In the genomic region with DNA sequence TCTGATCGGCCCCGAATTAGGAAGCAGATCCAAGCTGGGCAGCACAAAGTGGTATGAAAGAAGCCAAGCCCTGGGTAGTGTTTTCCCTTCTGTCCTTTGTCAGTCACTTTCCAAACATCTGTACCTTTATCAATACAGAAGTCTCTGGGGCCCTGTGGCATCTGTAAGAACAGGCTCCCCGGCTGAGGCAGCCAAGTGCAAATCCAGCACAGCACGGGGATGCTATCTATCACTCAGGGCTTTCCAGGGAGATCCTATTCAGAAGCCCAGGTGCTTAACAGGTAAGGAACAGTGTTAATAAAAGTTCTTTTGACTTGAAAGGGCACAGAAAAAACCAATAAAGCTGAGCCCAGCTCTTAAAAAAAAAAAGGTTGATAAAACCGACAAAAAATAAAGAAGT, we compare ENCODE assay signal across 15 cellular contexts.
DNase-seq lines count a peak whose midpoint lies in the region; ATAC-seq and TF ChIP-seq lines count a peak whose summit lies in the region.
"Had no signal": no experiment of that assay in that cellular context is flagged by ENCODE, and none has a peak within 500 bp of the region (broad histone marks: within the 10 kb centered on the region; RNA-seq: fewer than 3 reads in every experiment).

No MANE protein-coding gene starts in this region.

- H3K36me3 ChIP-seq in OCI-LY3 (replicated peaks; ENCODE audit: low read depth, low read length), result no peaks in the 10 kb centered on the region

- no peak overlapping the region for H2AK5ac ChIP-seq in H9 (ENCODE audit: insufficient read length, low read length)

- no peaks in the 10 kb centered on the region for H3K23me2 ChIP-seq in H9 (ENCODE audit: insufficient read length, low read depth, low read length, poor library complexity, severe bottlenecking)

- no peak overlapping the region for H2BK20ac ChIP-seq in H9 (ENCODE audit: low read depth, low read length, poor library complexity, severe bottlenecking)

- ATAC-seq in activated naive CD8-positive, alpha-beta T cell treated with anti-CD3 and anti-CD28 coated beads, Interleukin-2, amount 50 U/mL, for 24 hours, result no peak
- ATAC-seq in HG03097 (IDR thresholded peaks at IDR 0.05; ENCODE audit: low FRiP score, unreplicated experiment), result no peak

- H4K20me1 ChIP-seq in H9 (ENCODE audit: control insufficient read depth, insufficient read depth, insufficient read length) (no peaks in the 10 kb centered on the region), OCI-LY3 (ENCODE audit: insufficient read depth, low read length) (no peaks in the 10 kb centered on the region)

- peak overlapping the region; percentile 27 to 90 (median 61); a peak in 4 of 7 replicates for H3K27ac Mint-ChIP-seq in H9
- H3K27ac Mint-ChIP-seq in brain, result peak overlapping the region in 3 of 5 experiments; percentile 33 to 65 (median 51)
- no peak overlapping the region for H3K27ac Mint-ChIP-seq in activated naive CD8-positive, alpha-beta T cell treated with anti-CD3 and anti-CD28 coated beads, Interleukin-2, amount 50 U/mL, for 24 hours

- H3K27me3 ChIP-seq in H9 (ENCODE audit: insufficient read depth, low read length) (no peaks in the 10 kb centered on the region), OCI-LY3 (ENCODE audit: low read depth, low read length) (no peaks in the 10 kb centered on the region)

- H3K56ac ChIP-seq in H9 (ENCODE audit: insufficient read length, low read depth, low read length), result no peak overlapping the region

- H3K4me1 Mint-ChIP-seq in H9, result peaks cover 41 to 46% of the 10 kb centered on the region in 2 experiments
- peaks cover 29% of the 10 kb centered on the region for H3K4me1 Mint-ChIP-seq in brain
- H3K4me1 Mint-ChIP-seq in activated naive CD8-positive, alpha-beta T cell treated with anti-CD3 and anti-CD28 coated beads, Interleukin-2, amount 50 U/mL, for 24 hours, result peaks cover 48% of the 10 kb centered on the region

- H2AFZ ChIP-seq in H9 (ENCODE audit: low read length) (no peak overlapping the region), OCI-LY3 (ENCODE audit: low read depth, low read length) (no peak overlapping the region)

- no peak overlapping the region; a peak in 1 of 5 replicates for H3K4me3 Mint-ChIP-seq in H9
- H3K4me3 Mint-ChIP-seq in brain, result peak overlapping the region in 2 of 5 experiments; percentile 2 to 46
- no peak overlapping the region for H3K4me3 Mint-ChIP-seq in activated naive CD8-positive, alpha-beta T cell treated with anti-CD3 and anti-CD28 coated beads, Interleukin-2, amount 50 U/mL, for 24 hours
- H3K4me3 Mint-ChIP-seq: CD4-positive, alpha-beta memory T cell had no signal

- no peak overlapping the region for H2BK5ac ChIP-seq in H9 (ENCODE audit: insufficient read length, low read length)

- H3K4me1 ChIP-seq in H9 (ENCODE audit: insufficient read depth, low read length) (no peaks in the 10 kb centered on the region; the same call in 1 of the 2 replicates), OCI-LY3 (ENCODE audit: low read length) (peaks cover 99% of the 10 kb centered on the region)

- no peaks in the 10 kb centered on the region for H3K79me1 ChIP-seq in H9 (ENCODE audit: insufficient read depth, low read depth, low read length, poor library complexity, severe bottlenecking)

- H3K4ac ChIP-seq in H9 (ENCODE audit: low read depth, low read length), result no peak overlapping the region

- peaks cover 0 to 8% (median 3%) of the 10 kb centered on the region in 3 experiments; a peak in 2 of 7 replicates for H3K36me3 Mint-ChIP-seq in H9 (ENCODE audit: insufficient read depth in 1 of 3, low read depth in 3 of 3)
- H3K36me3 Mint-ChIP-seq in brain, result no peaks in the 10 kb centered on the region
- no peaks in the 10 kb centered on the region for H3K36me3 Mint-ChIP-seq in activated naive CD8-positive, alpha-beta T cell treated with anti-CD3 and anti-CD28 coated beads, Interleukin-2, amount 50 U/mL, for 24 hours (ENCODE audit: low read depth)
- H3K36me3 Mint-ChIP-seq: CD4-positive, alpha-beta memory T cell had no signal

- no peak overlapping the region for H2BK12ac ChIP-seq in H9 (ENCODE audit: insufficient read length, low read depth, low read length)

- H4K5ac ChIP-seq in H9 (ENCODE audit: insufficient read length, low read depth, low read length), result no peak overlapping the region

- H2BK15ac ChIP-seq in H9 (ENCODE audit: low read depth, low read length), result no peak overlapping the region

- H3K4me2 ChIP-seq in H9 (ENCODE audit: insufficient read depth, insufficient read length, low read length) (no peak overlapping the region), OCI-LY3 (ENCODE audit: low read length) (no peak overlapping the region)

- H4K91ac ChIP-seq in H9 (ENCODE audit: insufficient read length, low read depth, low read length), result no peak overlapping the region

- H2BK120ac ChIP-seq in H9 (ENCODE audit: low read depth, low read length, poor library complexity, severe bottlenecking), result no peak overlapping the region

- TF ChIP-seq CTCF in H9 (conservative IDR thresholded peaks at IDR 0.05), result no peak
- TF ChIP-seq CTCF in OCI-LY3 (IDR thresholded peaks at IDR 0.05; ENCODE audit: low read depth, low read length), result no peak
- TF ChIP-seq CTCF in brain (conservative IDR thresholded peaks at IDR 0.05), result no peak

- no peak overlapping the region for H3T11ph ChIP-seq in H9 (ENCODE audit: low read length)

- H3K18ac ChIP-seq in H9 (ENCODE audit: insufficient read length, low read depth, low read length), result no peak overlapping the region

- no peak overlapping the region for H3K23ac ChIP-seq in H9 (ENCODE audit: insufficient read length, low read depth, low read length)

- DNase-seq in H9, result no peak
- DNase-seq in NCI-H1436 treated with DMSO at 0.1 percent for 48 hours (lab: John Stamatoyannopoulos, UW), result no peak
- DNase-seq in NOMO-1 treated with DMSO at 0.1 percent for 48 hours (lab: John Stamatoyannopoulos, UW; ENCODE audit: unreplicated experiment), result no peak
- DNase-seq in activated naive CD8-positive, alpha-beta T cell treated with anti-CD3 and anti-CD28 coated beads, Interleukin-2, amount 50 U/mL, for 24 hours, result no peak
- DNase-seq: C1 segment of cervical spinal cord; Calu3; CD4-positive, alpha-beta memory T cell; COR-L47; DMS53; DMS79 treated with DMSO at 0.1 percent for 48 hours; GF-D8; HCEC 1CT had no signal

- H3K14ac ChIP-seq in H9 (ENCODE audit: insufficient read depth, low read length), result no peak overlapping the region

- H3K27ac ChIP-seq in H9 (ENCODE audit: insufficient read length, low read depth, low read length) (no peak overlapping the region), OCI-LY3 (ENCODE audit: low read length) (peak overlapping the region; percentile 92)

- H3K9me3 Mint-ChIP-seq in H9 (no peaks in the 10 kb centered on the region; a peak in 1 of 5 replicates), brain (peaks cover 0 to 2% (median 0%) of the 10 kb centered on the region in 5 experiments)
- H3K9me3 Mint-ChIP-seq in activated naive CD8-positive, alpha-beta T cell treated with anti-CD3 and anti-CD28 coated beads, Interleukin-2, amount 50 U/mL, for 24 hours, result no peaks in the 10 kb centered on the region

- no peak overlapping the region for H4K8ac ChIP-seq in H9 (replicated peaks; ENCODE audit: insufficient read length, low read depth, low read length)

- H3K9me3 ChIP-seq in H9 (ENCODE audit: control insufficient read depth, low read depth, low read length) (no peaks in the 10 kb centered on the region), OCI-LY3 (ENCODE audit: insufficient read depth, low read length) (no peaks in the 10 kb centered on the region)

- no peak overlapping the region for H3K9ac ChIP-seq in H9 (ENCODE audit: extremely low read depth, insufficient read length, low read length)
- H3K9ac ChIP-seq in OCI-LY3 (ENCODE audit: low read length), result 0 out of 2 replicates have a peak overlapping the region, but pooled peaks have one; percentile 76

- WGBS in H9 (ENCODE audit: extremely low coverage, insufficient read length, low lambda C conversion rate), result no CpG with 5 or more reads among the region's 5 CpGs

- no peak overlapping the region for H3K4me3 ChIP-seq in OCI-LY3 (ENCODE audit: low read length)

- peaks cover 2% of the 10 kb centered on the region; the same call in 1 of the 2 replicates for H3K27me3 Mint-ChIP-seq in H9 (ENCODE audit: low read depth)
- peaks cover 13% of the 10 kb centered on the region for H3K27me3 Mint-ChIP-seq in brain
- H3K27me3 Mint-ChIP-seq in activated naive CD8-positive, alpha-beta T cell treated with anti-CD3 and anti-CD28 coated beads, Interleukin-2, amount 50 U/mL, for 24 hours, result no peaks in the 10 kb centered on the region

- H3K79me2 ChIP-seq in H9 (ENCODE audit: insufficient read depth, low read length) (no peaks in the 10 kb centered on the region), OCI-LY3 (ENCODE audit: low read length) (no peaks in the 10 kb centered on the region)
